Comparison of ENCODE assay signal across 8 cellular contexts in the genomic region with DNA sequence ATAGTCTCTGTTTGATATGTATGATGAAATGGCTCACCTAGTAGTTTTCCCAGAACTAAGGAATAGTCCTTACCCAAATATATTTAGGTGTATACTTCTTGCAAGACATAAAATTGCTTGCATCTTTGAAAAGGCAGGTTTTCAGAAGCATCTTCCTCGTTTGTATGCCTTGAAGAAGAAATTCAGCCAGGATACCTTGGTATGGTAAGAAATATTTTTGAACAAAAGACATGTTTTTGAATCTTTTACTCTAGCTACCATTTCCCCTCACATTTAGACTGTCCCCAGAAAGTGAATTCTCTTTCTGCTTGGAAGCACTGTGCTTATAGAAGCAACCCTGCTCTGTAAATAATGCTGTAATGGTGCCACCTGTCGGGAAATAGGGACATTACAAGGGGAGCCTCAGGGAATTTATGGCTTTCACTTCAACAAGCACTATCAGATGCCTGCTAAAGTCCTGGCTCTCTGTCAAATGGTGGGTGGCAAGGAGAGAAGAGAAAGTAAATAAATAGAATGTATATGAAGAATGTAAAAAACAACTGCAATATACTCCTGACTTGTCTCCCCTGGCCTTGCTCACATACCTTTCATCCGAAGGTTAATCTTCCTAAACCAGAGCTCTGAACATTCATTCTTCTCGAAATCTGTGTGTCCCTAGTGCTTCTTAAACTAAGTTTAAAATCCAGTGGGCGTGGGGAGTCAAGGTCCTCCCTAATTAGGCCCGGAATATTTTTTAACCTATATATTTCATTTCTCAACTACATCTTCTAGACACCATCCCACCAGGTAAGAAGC. TPM values are rescaled to one million over a fixed set of nuclear protein-coding genes. Genes with fewer than 3 reads are reported as not detected.
DNase-seq lines count a peak whose midpoint lies in the region; ATAC-seq lines count a peak whose summit lies in the region.

No MANE protein-coding gene starts in this region.

- H4K8ac ChIP-seq in mesendoderm (ENCODE audit: low read depth, low read length): no peak overlapping the region

- peak; percentile 33 for DNase-seq in GDM1 (lab: John Stamatoyannopoulos, UW)
- DNase-seq in NCI-H510A treated with DMSO at 0.1 percent for 48 hours (lab: John Stamatoyannopoulos, UW): peak; percentile 60
- DNase-seq in activated CD4-positive, alpha-beta T cell treated with anti-CD3 and anti-CD28 coated beads, Interleukin-2, amount 50 U/mL, for 4 hours: peak; percentile 57 to 72
- peak; percentile 48 for DNase-seq in effector CD8-positive, alpha-beta T cell (lab: John Stamatoyannopoulos, UW)
- peak; percentile 79 for DNase-seq in mesendoderm
- peak; percentile 51 to 61 for DNase-seq in stimulated activated CD8-positive, alpha-beta memory T cell treated with anti-CD3 and anti-CD28 coated beads, Interleukin-7, amount 100 ng/mL, for 1 hour (ENCODE audit: low read depth in 2 of 2)

- peaks cover 6% of the 10 kb centered on the region for H3K27me3 ChIP-seq in mesendoderm (ENCODE audit: insufficient read depth, low read length, poor library complexity)

- no peaks in the 10 kb centered on the region for H3K36me3 ChIP-seq in mesendoderm (ENCODE audit: control insufficient read depth, insufficient read depth, low read length)

- H3K23ac ChIP-seq in mesendoderm (ENCODE audit: low read length): no peak overlapping the region

- H4K5ac ChIP-seq in mesendoderm (ENCODE audit: low read length): no peak overlapping the region

- H2BK120ac ChIP-seq in mesendoderm (ENCODE audit: low read depth, low read length): no peak overlapping the region

- no peak overlapping the region for H3K27ac ChIP-seq in mesendoderm (ENCODE audit: low read depth, low read length)

- no peaks in the 10 kb centered on the region for H3K79me2 ChIP-seq in mesendoderm (ENCODE audit: control insufficient read depth, insufficient read depth, low read length)

- WGBS in mesendoderm (ENCODE audit: extremely low coverage, insufficient coverage, low lambda C conversion rate): no CpG with 5 or more reads among the region's 6 CpGs

- H2AK5ac ChIP-seq in mesendoderm (ENCODE audit: low read length): no peak overlapping the region

- peak; percentile 58 for ATAC-seq in HG03066 (IDR thresholded peaks at IDR 0.05; ENCODE audit: low read depth, unreplicated experiment)
- no peak for ATAC-seq in HG02973 (IDR thresholded peaks at IDR 0.05; ENCODE audit: unreplicated experiment)

- no peak overlapping the region for H3K4me2 ChIP-seq in mesendoderm (ENCODE audit: low read length)

- H3K4me3 ChIP-seq in mesendoderm (ENCODE audit: low read length): no peak overlapping the region

- H3K4me1 ChIP-seq in mesendoderm (ENCODE audit: control insufficient read depth, low read depth, low read length): no peaks in the 10 kb centered on the region

- no peak overlapping the region for H2BK15ac ChIP-seq in mesendoderm (replicated peaks; ENCODE audit: low read depth)

- H3K79me1 ChIP-seq in mesendoderm (ENCODE audit: low read length): no peaks in the 10 kb centered on the region

- no peak overlapping the region for H3K4ac ChIP-seq in mesendoderm (ENCODE audit: low read depth, low read length)

- no peak overlapping the region for H3K18ac ChIP-seq in mesendoderm (ENCODE audit: low read length)

- no peak overlapping the region for H3K9ac ChIP-seq in mesendoderm (ENCODE audit: low read length)

- no peak overlapping the region for H3K56ac ChIP-seq in mesendoderm (ENCODE audit: low read length)

- H2BK5ac ChIP-seq in mesendoderm (ENCODE audit: low read length): no peak overlapping the region

RNA-seq across cellular contexts. Expression of gene CCDC184, which starts 6.1 kb away (rescaled TPM):
- 0.17 TPM for polyA plus RNA-seq in mesendoderm (2013, experiment 1 of 2)
- 0.27 TPM for polyA plus RNA-seq in mesendoderm (2013, experiment 2 of 2)

RNA-seq across cellular contexts. Expression of gene OR10AD1, which starts 13.6 kb away (rescaled TPM):
- polyA plus RNA-seq in mesendoderm (2013, experiment 1 of 2): not detected
- polyA plus RNA-seq in mesendoderm (2013, experiment 2 of 2): not detected

RNA-seq across cellular contexts. Expression of gene ASB8, which starts 32.2 kb away (rescaled TPM):
- 4.5 TPM for polyA plus RNA-seq in mesendoderm (2013, experiment 1 of 2)
- polyA plus RNA-seq in mesendoderm (2013, experiment 2 of 2): 4.5 TPM
